ENCODE assay signal across 24 cellular contexts in genomic region chr11:94857337-94857736, GRCh38.
"Had no signal": no experiment of that assay in that cellular context is flagged by ENCODE, and none has a peak within 500 bp of the region (broad histone marks: within the 10 kb centered on the region; RNA-seq: fewer than 3 reads in every experiment).

No MANE protein-coding gene starts in this region.

- H3K9me3 Mint-ChIP-seq: activated CD4-positive, alpha-beta memory T cell treated with anti-CD3 and anti-CD28 coated beads, Interleukin-2, amount 10 ng/mL, durations not matched to agents 7 days and 5 days; activated CD4-positive, alpha-beta T cell treated with anti-CD3 and anti-CD28 coated beads, Interleukin-2, amount 10 ng/mL, durations not matched to agents 7 days and 5 days; activated T-cell treated with anti-CD3 and anti-CD28 coated beads, Interleukin-2, amount 50 U/mL, for 72 hours; central memory CD8-positive, alpha-beta T cell; dendritic cell treated with granulocyte-macrophage colony-stimulating factor and Interleukin-4, amounts not matched to agents 40 ng/mL and 50 ng/mL, for 4 days; WTC11 had no signal

- H3K4me3 Mint-ChIP-seq: activated CD4-positive, alpha-beta memory T cell treated with anti-CD3 and anti-CD28 coated beads, Interleukin-2, amount 10 ng/mL, durations not matched to agents 7 days and 5 days; activated CD4-positive, alpha-beta T cell treated with anti-CD3 and anti-CD28 coated beads, Interleukin-2, amount 10 ng/mL, durations not matched to agents 7 days and 5 days; activated naive CD8-positive, alpha-beta T cell; activated T-cell treated with anti-CD3 and anti-CD28 coated beads, Interleukin-2, amount 50 U/mL, for 72 hours; central memory CD8-positive, alpha-beta T cell; dendritic cell treated with granulocyte-macrophage colony-stimulating factor and Interleukin-4, amounts not matched to agents 40 ng/mL and 50 ng/mL, for 4 days; neural crest cell; WTC11 had no signal

- H3K4me1 Mint-ChIP-seq: activated CD4-positive, alpha-beta memory T cell treated with anti-CD3 and anti-CD28 coated beads, Interleukin-2, amount 10 ng/mL, durations not matched to agents 7 days and 5 days; activated CD4-positive, alpha-beta T cell treated with anti-CD3 and anti-CD28 coated beads, Interleukin-2, amount 10 ng/mL, durations not matched to agents 7 days and 5 days; central memory CD8-positive, alpha-beta T cell; WTC11 had no signal

- H3K4me3 ChIP-seq: esophagus muscularis mucosa, hepatocyte, right atrium auricular region, spleen, testis, transverse colon had no signal

- H3K79me2 ChIP-seq: parathyroid adenoma had no signal

- H3K27me3 ChIP-seq: esophagus muscularis mucosa, foreskin keratinocyte, hepatocyte, right atrium auricular region, spleen, testis, transverse colon had no signal

- H3K4me2 ChIP-seq: hepatocyte had no signal

- H3K9ac ChIP-seq: parathyroid adenoma had no signal

- H3K27me3 Mint-ChIP-seq: activated CD4-positive, alpha-beta T cell treated with anti-CD3 and anti-CD28 coated beads, Interleukin-2, amount 10 ng/mL, durations not matched to agents 7 days and 5 days; activated naive CD8-positive, alpha-beta T cell; dendritic cell treated with granulocyte-macrophage colony-stimulating factor and Interleukin-4, amounts not matched to agents 40 ng/mL and 50 ng/mL, for 4 days had no signal

- ATAC-seq: activated T-cell treated with anti-CD3 and anti-CD28 coated beads, Interleukin-2, amount 50 U/mL, for 72 hours; foreskin keratinocyte; left ventricle myocardium superior; WTC11 had no signal

- H3K27ac ChIP-seq: foreskin keratinocyte, hepatocyte, parathyroid adenoma, spleen, testis, transverse colon had no signal

- H3K27ac Mint-ChIP-seq: activated CD4-positive, alpha-beta memory T cell treated with anti-CD3 and anti-CD28 coated beads, Interleukin-2, amount 10 ng/mL, durations not matched to agents 7 days and 5 days; activated CD4-positive, alpha-beta T cell treated with anti-CD3 and anti-CD28 coated beads, Interleukin-2, amount 10 ng/mL, durations not matched to agents 7 days and 5 days; activated naive CD8-positive, alpha-beta T cell; activated T-cell treated with anti-CD3 and anti-CD28 coated beads, Interleukin-2, amount 50 U/mL, for 72 hours; dendritic cell treated with granulocyte-macrophage colony-stimulating factor and Interleukin-4, amounts not matched to agents 40 ng/mL and 50 ng/mL, for 4 days; WTC11 had no signal

- H3K4me1 ChIP-seq: parathyroid adenoma, spleen, testis, transverse colon had no signal

- H3K36me3 Mint-ChIP-seq: activated naive CD8-positive, alpha-beta T cell had no signal

- H3K9me3 ChIP-seq: esophagus muscularis mucosa, right atrium auricular region, spleen, testis, transverse colon had no signal

- H2AFZ ChIP-seq: hepatocyte, parathyroid adenoma had no signal

- DNase-seq: activated CD4-positive, alpha-beta memory T cell treated with anti-CD3 and anti-CD28 coated beads, Interleukin-2, amount 10 ng/mL, durations not matched to agents 7 days and 5 days; activated CD4-positive, alpha-beta T cell treated with anti-CD3 and anti-CD28 coated beads for 1 hour; activated CD4-positive, alpha-beta T cell treated with anti-CD3 and anti-CD28 coated beads, Interleukin-2, amount 10 ng/mL, durations not matched to agents 7 days and 5 days; activated naive CD4-positive, alpha-beta T cell; activated T-cell treated with anti-CD3 and anti-CD28 coated beads, Interleukin-2, amount 50 U/mL, for 72 hours; anterior cingulate cortex; foreskin keratinocyte; left cardiac atrium; left ventricle myocardium superior; occipital lobe; spleen; stimulated activated naive CD4-positive, alpha-beta T cell treated with Interleukin-2 at 50 U/mL for 16 hours; T-helper 2 cell; testis; transverse colon had no signal
